28 cellular contexts compared by ENCODE assay signal in genomic region chr22:19821523-19822300, GRCh38. TPM values are rescaled to one million over a fixed set of nuclear protein-coding genes. Genes with fewer than 3 reads are reported as not detected.
A peak's percentile ranks its signal among the peaks of the same experiment; 100 is the strongest.
DNase-seq lines count a peak whose midpoint lies in the region; ATAC-seq and TF ChIP-seq lines count a peak whose summit lies in the region.
"Had no signal": no experiment of that assay in that cellular context is flagged by ENCODE, and none has a peak within 500 bp of the region (broad histone marks: within the 10 kb centered on the region; RNA-seq: fewer than 3 reads in every experiment).

No MANE protein-coding gene starts in this region.

- H2BK5ac ChIP-seq in H9 (ENCODE audit: insufficient read length, low read length), result no peak overlapping the region

- H3K14ac ChIP-seq in H9 (ENCODE audit: insufficient read depth, low read length), result no peak overlapping the region; the same call in 1 of the 2 replicates

- H2BK15ac ChIP-seq in H9 (ENCODE audit: low read depth, low read length), result no peak overlapping the region

- TF ChIP-seq POLR2A in sigmoid colon (IDR thresholded peaks at IDR 0.05), result no peak

- no CpG with 5 or more reads among the region's 20 CpGs for WGBS in H9 (ENCODE audit: extremely low coverage, insufficient read length, low lambda C conversion rate)
- 93 to 94% methylated on average over 20 of the region's 20 CpGs for WGBS in sigmoid colon, 2 donors

- no peak overlapping the region for H2AK5ac ChIP-seq in H9 (ENCODE audit: insufficient read length, low read length)

- no peak overlapping the region for H3K18ac ChIP-seq in H9 (ENCODE audit: insufficient read length, low read depth, low read length)

- H3K23ac ChIP-seq in H9 (ENCODE audit: insufficient read length, low read depth, low read length), result no peak overlapping the region

- no peaks in the 10 kb centered on the region for H3K79me2 ChIP-seq in H9 (ENCODE audit: insufficient read depth, low read length)

- no peak for TF ChIP-seq CTCF in H9 (conservative IDR thresholded peaks at IDR 0.05)
- TF ChIP-seq CTCF in endothelial cell (IDR thresholded peaks at IDR 0.05; ENCODE audit: unreplicated experiment), result no peak
- TF ChIP-seq CTCF in sigmoid colon (IDR thresholded peaks at IDR 0.05), result no peak

- no peak overlapping the region for H3K4ac ChIP-seq in H9 (ENCODE audit: low read depth, low read length)

- intact Hi-C loops in sigmoid colon (cut with DNase I), result no loop called here

- no peak overlapping the region for H3K27ac Mint-ChIP-seq in activated T-cell treated with anti-CD3 and anti-CD28 coated beads, Interleukin-2, amount 50 U/mL, for 24 hours
- H3K27ac Mint-ChIP-seq in activated T-cell treated with anti-CD3 and anti-CD28 coated beads, Interleukin-2, amount 50 U/mL, for 72 hours, result no peak overlapping the region
- H3K27ac Mint-ChIP-seq in H9 (peak overlapping the region in 2 of 3 experiments; percentile 31 to 34; a peak in 2 of 7 replicates), endothelial cell (ENCODE audit: unreplicated experiment) (no peak overlapping the region)
- H3K27ac Mint-ChIP-seq: B cell; mesothelial cell of epicardium; T-helper 2 cell treated with Interferon-gamma antibody and Interleukin-4, amounts not matched to agents 5 μg/mL and 100 μg/mL, for 36 hours had no signal

- H3K23me2 ChIP-seq in H9 (ENCODE audit: insufficient read length, low read depth, low read length, poor library complexity, severe bottlenecking), result no peaks in the 10 kb centered on the region

- no peak overlapping the region for H3K56ac ChIP-seq in H9 (ENCODE audit: insufficient read length, low read depth, low read length)

- ATAC-seq in activated T-cell treated with anti-CD3 and anti-CD28 coated beads, Interleukin-2, amount 50 U/mL, for 72 hours (replicated peaks in 1 of 2), result no peak
- ATAC-seq in HG02571 (IDR thresholded peaks at IDR 0.05; ENCODE audit: unreplicated experiment), result no peak
- no peak for ATAC-seq in HG02798 (IDR thresholded peaks at IDR 0.05; ENCODE audit: poor library complexity, unreplicated experiment)
- ATAC-seq: gastrocnemius medialis; naive thymus-derived CD8-positive, alpha-beta T cell had no signal

- H4K91ac ChIP-seq in H9 (ENCODE audit: insufficient read length, low read depth, low read length), result no peak overlapping the region

- no peak overlapping the region for H3K27ac ChIP-seq in H9 (ENCODE audit: insufficient read length, low read depth, low read length)
- H3K27ac ChIP-seq in sigmoid colon, result no peak overlapping the region
- H3K27ac ChIP-seq: A549, esophagus squamous epithelium, gastrocnemius medialis, left lung, prostate gland, transverse colon, WERI-Rb-1 had no signal

- H3K4me3 ChIP-seq in sigmoid colon, result no peak overlapping the region
- H3K4me3 ChIP-seq: A549, esophagus squamous epithelium, gastrocnemius medialis, HAP-1, left lung, prostate gland, transverse colon had no signal

- no peak for TF ChIP-seq EP300 in sigmoid colon (IDR thresholded peaks at IDR 0.05)

- H3K4me1 Mint-ChIP-seq in activated T-cell treated with anti-CD3 and anti-CD28 coated beads, Interleukin-2, amount 50 U/mL, for 24 hours (ENCODE audit: low read depth), result peaks cover 2% of the 10 kb centered on the region
- H3K4me1 Mint-ChIP-seq in activated T-cell treated with anti-CD3 and anti-CD28 coated beads, Interleukin-2, amount 50 U/mL, for 72 hours (ENCODE audit: low read depth), result no peaks in the 10 kb centered on the region
- peaks cover 0 to 8% of the 10 kb centered on the region in 2 experiments; a peak in 2 of 4 replicates for H3K4me1 Mint-ChIP-seq in H9
- peaks cover 5% of the 10 kb centered on the region for H3K4me1 Mint-ChIP-seq in endothelial cell (ENCODE audit: unreplicated experiment)

- H2BK12ac ChIP-seq in H9 (ENCODE audit: insufficient read length, low read depth, low read length), result no peak overlapping the region

- H3K27me3 ChIP-seq in H9 (ENCODE audit: insufficient read depth, low read length) (no peaks in the 10 kb centered on the region), sigmoid colon (no peaks in the 10 kb centered on the region)
- H3K27me3 ChIP-seq: esophagus squamous epithelium, gastrocnemius medialis, left lung, transverse colon had no signal

- no peak overlapping the region for H2AFZ ChIP-seq in H9 (ENCODE audit: low read length)

- peak; percentile 9 for DNase-seq in activated T-cell treated with anti-CD3 and anti-CD28 coated beads, Interleukin-2, amount 50 U/mL, for 24 hours
- no peak for DNase-seq in activated T-cell treated with anti-CD3 and anti-CD28 coated beads, Interleukin-2, amount 50 U/mL, for 72 hours
- DNase-seq in H9 (peak; percentile 24), endothelial cell (ENCODE audit: low spot score) (peak; percentile 1), sigmoid colon (peak; percentile 50), occipital lobe (lab: John Stamatoyannopoulos, UW) (no peak)
- DNase-seq: activated CD4-positive, alpha-beta T cell treated with anti-CD3 and anti-CD28 coated beads, Interleukin-2, amount 50 U/mL, for 1 hour; amniotic stem cell; Caco-2; esophagus squamous epithelium; gastrocnemius medialis; hippocampal formation; NCI-H187; NCI-H526 treated with DMSO at 0.1 percent for 48 hours; RPMI8226; stimulated activated CD8-positive, alpha-beta memory T cell treated with anti-CD3 and anti-CD28 coated beads, Interleukin-4, amount 100 ng/mL, for 48 hours had no signal

- H4K20me1 ChIP-seq in H9 (ENCODE audit: control insufficient read depth, insufficient read depth, insufficient read length), result no peaks in the 10 kb centered on the region

- no peaks in the 10 kb centered on the region for H3K79me1 ChIP-seq in H9 (ENCODE audit: insufficient read depth, low read depth, low read length, poor library complexity, severe bottlenecking)

- no peak overlapping the region for H2BK20ac ChIP-seq in H9 (ENCODE audit: low read depth, low read length, poor library complexity, severe bottlenecking)

- H2BK120ac ChIP-seq in H9 (ENCODE audit: low read depth, low read length, poor library complexity, severe bottlenecking), result no peak overlapping the region

- no peak overlapping the region for H3K9ac ChIP-seq in H9 (ENCODE audit: extremely low read depth, insufficient read length, low read length)

- H3K27me3 Mint-ChIP-seq in activated T-cell treated with anti-CD3 and anti-CD28 coated beads, Interleukin-2, amount 50 U/mL, for 24 hours, result no peaks in the 10 kb centered on the region
- no peaks in the 10 kb centered on the region for H3K27me3 Mint-ChIP-seq in activated T-cell treated with anti-CD3 and anti-CD28 coated beads, Interleukin-2, amount 50 U/mL, for 72 hours (ENCODE audit: low read depth)
- no peaks in the 10 kb centered on the region for H3K27me3 Mint-ChIP-seq in H9 (ENCODE audit: low read depth)
- H3K27me3 Mint-ChIP-seq in endothelial cell (ENCODE audit: unreplicated experiment), result peaks cover 5% of the 10 kb centered on the region
- H3K27me3 Mint-ChIP-seq: B cell; naive thymus-derived CD8-positive, alpha-beta T cell had no signal

- H3K9me3 Mint-ChIP-seq in activated T-cell treated with anti-CD3 and anti-CD28 coated beads, Interleukin-2, amount 50 U/mL, for 24 hours, result no peaks in the 10 kb centered on the region
- no peaks in the 10 kb centered on the region for H3K9me3 Mint-ChIP-seq in activated T-cell treated with anti-CD3 and anti-CD28 coated beads, Interleukin-2, amount 50 U/mL, for 72 hours
- H3K9me3 Mint-ChIP-seq in H9, result peaks cover 0 to 3% of the 10 kb centered on the region in 2 experiments; a peak in 3 of 5 replicates
- no peaks in the 10 kb centered on the region for H3K9me3 Mint-ChIP-seq in endothelial cell (ENCODE audit: unreplicated experiment)
- H3K9me3 Mint-ChIP-seq: naive thymus-derived CD8-positive, alpha-beta T cell; T-helper 2 cell treated with Interferon-gamma antibody and Interleukin-4, amounts not matched to agents 5 μg/mL and 100 μg/mL, for 36 hours had no signal

- H3K9me3 ChIP-seq in H9 (ENCODE audit: control insufficient read depth, low read depth, low read length) (no peaks in the 10 kb centered on the region), sigmoid colon (no peaks in the 10 kb centered on the region)
- H3K9me3 ChIP-seq: A549, Caco-2, esophagus squamous epithelium, gastrocnemius medialis, HAP-1, left lung, prostate gland, transverse colon had no signal

- no peak overlapping the region for H4K5ac ChIP-seq in H9 (ENCODE audit: insufficient read length, low read depth, low read length)

- no peak overlapping the region for H3K4me2 ChIP-seq in H9 (ENCODE audit: insufficient read depth, insufficient read length, low read length)
- H3K4me2 ChIP-seq: A549 had no signal

- no peaks in the 10 kb centered on the region for H3K36me3 ChIP-seq in sigmoid colon
- H3K36me3 ChIP-seq: gastrocnemius medialis, HAP-1, left lung, prostate gland, transverse colon, WERI-Rb-1 had no signal

- H3K36me3 Mint-ChIP-seq in activated T-cell treated with anti-CD3 and anti-CD28 coated beads, Interleukin-2, amount 50 U/mL, for 24 hours (ENCODE audit: low read depth), result peaks cover 3% of the 10 kb centered on the region
- no peaks in the 10 kb centered on the region for H3K36me3 Mint-ChIP-seq in activated T-cell treated with anti-CD3 and anti-CD28 coated beads, Interleukin-2, amount 50 U/mL, for 72 hours (ENCODE audit: insufficient read depth in 2 of 2)
- H3K36me3 Mint-ChIP-seq in H9 (ENCODE audit: insufficient read depth in 1 of 3, low read depth in 3 of 3), result peaks cover 0 to 5% (median 5%) of the 10 kb centered on the region in 3 experiments; a peak in 4 of 7 replicates
- no peaks in the 10 kb centered on the region for H3K36me3 Mint-ChIP-seq in endothelial cell (ENCODE audit: low read depth, unreplicated experiment)
- H3K36me3 Mint-ChIP-seq: naive thymus-derived CD8-positive, alpha-beta T cell had no signal

- H3K4me1 ChIP-seq in H9 (ENCODE audit: insufficient read depth, low read length) (no peaks in the 10 kb centered on the region), sigmoid colon (no peaks in the 10 kb centered on the region)
- H3K4me1 ChIP-seq: HAP-1, prostate gland, transverse colon had no signal

- no peak overlapping the region for H3K4me3 Mint-ChIP-seq in activated T-cell treated with anti-CD3 and anti-CD28 coated beads, Interleukin-2, amount 50 U/mL, for 24 hours
- H3K4me3 Mint-ChIP-seq in activated T-cell treated with anti-CD3 and anti-CD28 coated beads, Interleukin-2, amount 50 U/mL, for 72 hours, result no peak overlapping the region
- H3K4me3 Mint-ChIP-seq in H9, result no peak overlapping the region
- no peak overlapping the region for H3K4me3 Mint-ChIP-seq in endothelial cell (ENCODE audit: unreplicated experiment)
- H3K4me3 Mint-ChIP-seq: B cell; mesothelial cell of epicardium; naive thymus-derived CD8-positive, alpha-beta T cell; T-helper 2 cell treated with Interferon-gamma antibody and Interleukin-4, amounts not matched to agents 5 μg/mL and 100 μg/mL, for 36 hours had no signal

- H4K8ac ChIP-seq in H9 (replicated peaks; ENCODE audit: insufficient read length, low read depth, low read length), result no peak overlapping the region

- no peak overlapping the region for H3T11ph ChIP-seq in H9 (ENCODE audit: low read length)

RNA-seq across cellular contexts. Expression of gene GNB1L, which starts 33.0 kb away (rescaled TPM):
- total RNA-seq in activated T-cell treated with anti-CD3 and anti-CD28 coated beads, Interleukin-2, amount 50 U/mL, for 72 hours, result 10 to 100 TPM; 13.9 to 20.5 TPM
- 22.4 and 22.9 TPM in 2 replicates for total RNA-seq in H9 (2021)
- total RNA-seq in endothelial cell (ENCODE audit: unreplicated experiment), result 3.7 TPM
- 10 to 100 TPM in 1 of 4 donors, 1 to 10 TPM in 3; 3.6 to 15.0 (median 5.3) TPM for total RNA-seq in sigmoid colon
- polyA plus RNA-seq in sigmoid colon, result 1 to 10 TPM; 2.5 to 7.0 (median 3.0) TPM
- total RNA-seq in occipital lobe, result 2.7 TPM

RNA-seq across cellular contexts. Expression of gene RTL10, which starts 33.0 kb away (rescaled TPM):
- total RNA-seq in activated T-cell treated with anti-CD3 and anti-CD28 coated beads, Interleukin-2, amount 50 U/mL, for 72 hours, result 10 to 100 TPM; 15.0 to 16.3 TPM
- total RNA-seq in H9 (2021) (24.0 and 24.4 TPM in 2 replicates), endothelial cell (ENCODE audit: unreplicated experiment) (20.3 TPM), sigmoid colon (10 to 100 TPM in 1 of 4 donors, 1 to 10 TPM in 3; 6.6 to 15.0 (median 8.7) TPM), occipital lobe (12.3 TPM)
- polyA plus RNA-seq in sigmoid colon, result 1 to 10 TPM; 1.8 to 7.8 (median 2.8) TPM

Comparison
In these comparisons a context has a peak if more than half of its experiments do, and no peak if none do; other contexts are left out.
1. DNase-seq: peak in activated T-cell treated with anti-CD3 and anti-CD28 coated beads, Interleukin-2, amount 50 U/mL, for 24 hours (single experiment), H9 (single experiment), endothelial cell (single experiment) and sigmoid colon (single experiment); none in activated T-cell treated with anti-CD3 and anti-CD28 coated beads, Interleukin-2, amount 50 U/mL, for 72 hours (0 of 2) and occipital lobe (single experiment).
2. H3K27ac Mint-ChIP-seq: peak in H9 (2 of 3); none in activated T-cell treated with anti-CD3 and anti-CD28 coated beads, Interleukin-2, amount 50 U/mL, for 24 hours (single experiment), activated T-cell treated with anti-CD3 and anti-CD28 coated beads, Interleukin-2, amount 50 U/mL, for 72 hours (single experiment) and endothelial cell (single experiment).